ENCODE assay signal across 8 cellular contexts in genomic region chr15:74784426-74784825, GRCh38. TPM values are rescaled to one million over a fixed set of nuclear protein-coding genes. Genes with fewer than 3 reads are reported as not detected.
DNase-seq lines count a peak whose midpoint lies in the region; ATAC-seq and TF ChIP-seq lines count a peak whose summit lies in the region.

No MANE protein-coding gene starts in this region.

- peak overlapping the region; percentile 97 to 100 (median 100) for H3K4me2 ChIP-seq in BLaER1 treated with 17β-estradiol and CSF1 and Interleukin-3, amounts not matched to agents 10 nM and 100 nM

- peaks cover 54% of the 10 kb centered on the region for H3K36me3 Mint-ChIP-seq in activated T-helper 2 cell treated with anti-CD3 and anti-CD28 coated beads, Interferon-gamma antibody, Interleukin-2, Interleukin-4, amounts not matched to agents 10 μg/mL and 5 μg/mL and 100 μg/mL, durations not matched to agents 14 hours and 24 hours and 36 hours (ENCODE audit: low read depth)
- H3K36me3 Mint-ChIP-seq in naive thymus-derived CD4-positive, alpha-beta T cell = peaks cover 0 to 62% (median 4%) of the 10 kb centered on the region in 5 donors

- in situ Hi-C loops in GM13977 (cut with MboI; ENCODE audit: low pct_unique_long_range_greater_than_20kb, low sequenced_read_pairs, unreplicated experiment) = no loop called here

- peak overlapping the region; percentile 98 to 100 (median 99) for H3K9ac ChIP-seq in BLaER1 treated with 17β-estradiol and CSF1 and Interleukin-3, amounts not matched to agents 10 nM and 100 nM

- H3K27me3 Mint-ChIP-seq in activated T-helper 2 cell treated with anti-CD3 and anti-CD28 coated beads, Interferon-gamma antibody, Interleukin-2, Interleukin-4, amounts not matched to agents 10 μg/mL and 5 μg/mL and 100 μg/mL, durations not matched to agents 14 hours and 24 hours and 36 hours (ENCODE audit: low read depth) = no peaks in the 10 kb centered on the region
- no peaks in the 10 kb centered on the region for H3K27me3 Mint-ChIP-seq in naive thymus-derived CD4-positive, alpha-beta T cell

- no peaks in the 10 kb centered on the region for H3K9me3 Mint-ChIP-seq in activated T-helper 2 cell treated with anti-CD3 and anti-CD28 coated beads, Interferon-gamma antibody, Interleukin-2, Interleukin-4, amounts not matched to agents 10 μg/mL and 5 μg/mL and 100 μg/mL, durations not matched to agents 14 hours and 24 hours and 36 hours
- H3K9me3 Mint-ChIP-seq in naive thymus-derived CD4-positive, alpha-beta T cell = peaks cover 0 to 2% (median 0%) of the 10 kb centered on the region in 11 donors

- peak; percentile 16 for TF ChIP-seq CTCF in GM13977 (IDR thresholded peaks at IDR 0.05; ENCODE audit: extremely low read depth, insufficient read depth, missing control alignments)

- POLR2A ChIA-PET in naive thymus-derived CD4-positive, alpha-beta T cell (lab: Charles Lee) = interaction anchor here (0.8 to 28.9 kb wide), 6 partner anchors 5 to 173 kb away, joined by 3 to 1077 read pairs (median 6); partner anchors contain the start of genes CLK3, CSK, RPP25 and ULK3

- CTCF ChIA-PET in naive thymus-derived CD4-positive, alpha-beta T cell (lab: Charles Lee) = interaction anchor here (0.5 to 18.2 kb wide), 3 partner anchors 14 to 133 kb away, joined by 3 to 1110 read pairs (median 101); no protein-coding TSS in a partner anchor

- H3K4me3 Mint-ChIP-seq in activated T-helper 2 cell treated with anti-CD3 and anti-CD28 coated beads, Interferon-gamma antibody, Interleukin-2, Interleukin-4, amounts not matched to agents 10 μg/mL and 5 μg/mL and 100 μg/mL, durations not matched to agents 14 hours and 24 hours and 36 hours (ENCODE audit: low read depth) = peak overlapping the region; percentile 92
- H3K4me3 Mint-ChIP-seq in naive thymus-derived CD4-positive, alpha-beta T cell = peak overlapping the region; percentile 87 to 97 (median 93)

- peaks cover 69 to 91% (median 82%) of the 10 kb centered on the region in 10 experiments for H3K4me1 ChIP-seq in BLaER1 treated with 17β-estradiol and CSF1 and Interleukin-3, amounts not matched to agents 10 nM and 100 nM
- H3K4me1 ChIP-seq in naive thymus-derived CD4-positive, alpha-beta T cell (ENCODE audit: control insufficient read depth in 2 of 2, insufficient read depth in 2 of 2, low read length in 2 of 2) = peaks cover 51 to 61% of the 10 kb centered on the region in 2 donors

- intact Hi-C loops in activated T-helper 2 cell treated with anti-CD3 and anti-CD28 coated beads, Interferon-gamma antibody, Interleukin-2, Interleukin-4, amounts not matched to agents 10 μg/mL and 5 μg/mL and 100 μg/mL, durations not matched to agents 14 hours and 24 hours and 36 hours (cut with micrococcal nuclease) = loop anchor here (10.0 kb wide), 2 partner anchors 790 to 840 kb away; partner anchors contain the start of genes PML, SNUPN and STOML1
- intact Hi-C loops in naive thymus-derived CD4-positive, alpha-beta T cell (cut with micrococcal nuclease) = loop anchor here (2.0 to 10.0 kb wide), 7 partner anchors 170 to 860 kb away; partner anchors contain the start of genes ARID3B (in 1 of the 2), C15orf39 (in 1 of the 2), CLK3 (in 1 of the 2) and IMP3 (in 1 of the 2)

- peaks cover 25 to 69% (median 62%) of the 10 kb centered on the region in 11 experiments; a peak in 21 of 22 replicates for H4K20me1 ChIP-seq in BLaER1 treated with 17β-estradiol and CSF1 and Interleukin-3, amounts not matched to agents 10 nM and 100 nM

- peaks cover 59% of the 10 kb centered on the region for H3K4me1 Mint-ChIP-seq in activated T-helper 2 cell treated with anti-CD3 and anti-CD28 coated beads, Interferon-gamma antibody, Interleukin-2, Interleukin-4, amounts not matched to agents 10 μg/mL and 5 μg/mL and 100 μg/mL, durations not matched to agents 14 hours and 24 hours and 36 hours (ENCODE audit: low read depth)
- H3K4me1 Mint-ChIP-seq in naive thymus-derived CD4-positive, alpha-beta T cell = peaks cover 51 to 72% (median 66%) of the 10 kb centered on the region in 7 donors

- H3K36me3 ChIP-seq in BLaER1 treated with 17β-estradiol and CSF1 and Interleukin-3, amounts not matched to agents 10 nM and 100 nM = peaks cover 0 to 27% (median 10%) of the 10 kb centered on the region in 11 experiments; a peak in 13 of 22 replicates
- H3K36me3 ChIP-seq in naive thymus-derived CD4-positive, alpha-beta T cell (ENCODE audit: control insufficient read depth in 2 of 3, insufficient read depth in 3 of 3, low read length in 3 of 3) = peaks cover 0 to 9% (median 0%) of the 10 kb centered on the region in 3 experiments

- peak overlapping the region; percentile 98 to 100 (median 100) for H3K27ac ChIP-seq in BLaER1 treated with 17β-estradiol and CSF1 and Interleukin-3, amounts not matched to agents 10 nM and 100 nM
- H3K27ac ChIP-seq in naive thymus-derived CD4-positive, alpha-beta T cell (ENCODE audit: low read depth, low read length) = peak overlapping the region; percentile 92

- no peak for DNase-seq in GM13977 (ENCODE audit: low spot score)
- no peak for DNase-seq in activated T-helper 2 cell treated with anti-CD3 and anti-CD28 coated beads, Interferon-gamma antibody, Interleukin-2, Interleukin-4, amounts not matched to agents 10 μg/mL and 5 μg/mL and 100 μg/mL, durations not matched to agents 14 hours and 24 hours and 36 hours (ENCODE audit: low spot score)
- no peak for DNase-seq in naive thymus-derived CD4-positive, alpha-beta T cell
- no peak for DNase-seq in NCI-H1694 (lab: John Stamatoyannopoulos, UW)
- no peak for DNase-seq in HT-29 (ENCODE audit: low spot score)
- DNase-seq in Kasumi-1 (lab: John Stamatoyannopoulos, UW) = no peak

- H3K27me3 ChIP-seq in BLaER1 treated with 17β-estradiol and CSF1 and Interleukin-3, amounts not matched to agents 10 nM and 100 nM = no peaks in the 10 kb centered on the region
- no peaks in the 10 kb centered on the region for H3K27me3 ChIP-seq in naive thymus-derived CD4-positive, alpha-beta T cell (ENCODE audit: control insufficient read depth in 2 of 2, insufficient read depth in 2 of 2, low read length in 2 of 2)

- no peak for ATAC-seq in naive thymus-derived CD4-positive, alpha-beta T cell
- no peak for ATAC-seq in GM19463 (IDR thresholded peaks at IDR 0.05; ENCODE audit: unreplicated experiment)

- peak overlapping the region; percentile 76 to 92 (median 82) for H3K4me3 ChIP-seq in BLaER1 treated with 17β-estradiol and CSF1 and Interleukin-3, amounts not matched to agents 10 nM and 100 nM
- peak overlapping the region; percentile 85 for H3K4me3 ChIP-seq in naive thymus-derived CD4-positive, alpha-beta T cell (ENCODE audit: low read length)

- H3K27ac Mint-ChIP-seq in activated T-helper 2 cell treated with anti-CD3 and anti-CD28 coated beads, Interferon-gamma antibody, Interleukin-2, Interleukin-4, amounts not matched to agents 10 μg/mL and 5 μg/mL and 100 μg/mL, durations not matched to agents 14 hours and 24 hours and 36 hours = peak overlapping the region; percentile 94
- peak overlapping the region; percentile 95 to 99 (median 98) for H3K27ac Mint-ChIP-seq in naive thymus-derived CD4-positive, alpha-beta T cell

- H3K9me3 ChIP-seq in BLaER1 treated with 17β-estradiol and CSF1 and Interleukin-3, amounts not matched to agents 10 nM and 100 nM (replicated peaks in 1 of 11) = no peaks in the 10 kb centered on the region
- no peaks in the 10 kb centered on the region for H3K9me3 ChIP-seq in naive thymus-derived CD4-positive, alpha-beta T cell (ENCODE audit: control insufficient read depth in 2 of 3, low read length in 3 of 3)

RNA-seq across cellular contexts. Expression of gene CSK, which starts 2.5 kb away (rescaled TPM):
- total RNA-seq in activated T-helper 2 cell treated with anti-CD3 and anti-CD28 coated beads, Interferon-gamma antibody, Interleukin-2, Interleukin-4, amounts not matched to agents 10 μg/mL and 5 μg/mL and 100 μg/mL, durations not matched to agents 14 hours and 24 hours and 36 hours = 261 and 266 TPM in 2 replicates
- total RNA-seq in naive thymus-derived CD4-positive, alpha-beta T cell = 100 to 1,000 TPM; 163 to 421 (median 228) TPM
- polyA plus RNA-seq in naive thymus-derived CD4-positive, alpha-beta T cell = 100 to 1,000 TPM in 1 of 2 donors, 10 to 100 TPM in 1; 67.7 to 144 TPM
- total RNA-seq in HT-29 (2014; rRNA removed; shearing (Covaris generic)) = 54.7 and 60.2 TPM in 2 replicates

RNA-seq across cellular contexts. Expression of gene LMAN1L, which starts 28.2 kb away (rescaled TPM):
- total RNA-seq in activated T-helper 2 cell treated with anti-CD3 and anti-CD28 coated beads, Interferon-gamma antibody, Interleukin-2, Interleukin-4, amounts not matched to agents 10 μg/mL and 5 μg/mL and 100 μg/mL, durations not matched to agents 14 hours and 24 hours and 36 hours = 0.32 TPM in 1 of 2 replicates, not detected in the other
- total RNA-seq in naive thymus-derived CD4-positive, alpha-beta T cell = 1 to 10 TPM in 4 of 5 experiments, under 1 TPM in 1; 0.35 to 2.4 (median 1.3) TPM
- not detected for polyA plus RNA-seq in naive thymus-derived CD4-positive, alpha-beta T cell
- total RNA-seq in HT-29 (2014; rRNA removed; shearing (Covaris generic)) = not detected in 2 replicates

RNA-seq across cellular contexts. Expression of gene CYP1A2, which starts 35.8 kb away (rescaled TPM):
- total RNA-seq in activated T-helper 2 cell treated with anti-CD3 and anti-CD28 coated beads, Interferon-gamma antibody, Interleukin-2, Interleukin-4, amounts not matched to agents 10 μg/mL and 5 μg/mL and 100 μg/mL, durations not matched to agents 14 hours and 24 hours and 36 hours = not detected in 2 replicates
- not detected for total RNA-seq in naive thymus-derived CD4-positive, alpha-beta T cell
- polyA plus RNA-seq in naive thymus-derived CD4-positive, alpha-beta T cell = not detected
- not detected in 2 replicates for total RNA-seq in HT-29 (2014; rRNA removed; shearing (Covaris generic))

RNA-seq across cellular contexts. Expression of gene CPLX3, which starts 42.0 kb away (rescaled TPM):
- 0.16 TPM in 1 of 2 replicates, not detected in the other for total RNA-seq in activated T-helper 2 cell treated with anti-CD3 and anti-CD28 coated beads, Interferon-gamma antibody, Interleukin-2, Interleukin-4, amounts not matched to agents 10 μg/mL and 5 μg/mL and 100 μg/mL, durations not matched to agents 14 hours and 24 hours and 36 hours
- under 1 TPM in 2 of 5 experiments, not detected in 3; 0.27 to 0.60 TPM for total RNA-seq in naive thymus-derived CD4-positive, alpha-beta T cell
- not detected for polyA plus RNA-seq in naive thymus-derived CD4-positive, alpha-beta T cell
- total RNA-seq in HT-29 (2014; rRNA removed; shearing (Covaris generic)) = 0.13 and 0.25 TPM in 2 replicates

RNA-seq across cellular contexts. Expression of gene ULK3, which starts 58.5 kb away (rescaled TPM):
- total RNA-seq in activated T-helper 2 cell treated with anti-CD3 and anti-CD28 coated beads, Interferon-gamma antibody, Interleukin-2, Interleukin-4, amounts not matched to agents 10 μg/mL and 5 μg/mL and 100 μg/mL, durations not matched to agents 14 hours and 24 hours and 36 hours = 45.5 and 47.7 TPM in 2 replicates
- 100 to 1,000 TPM in 1 of 5 experiments, 10 to 100 TPM in 4; 53.2 to 106 (median 59.2) TPM for total RNA-seq in naive thymus-derived CD4-positive, alpha-beta T cell
- 10 to 100 TPM; 15.4 to 32.8 TPM for polyA plus RNA-seq in naive thymus-derived CD4-positive, alpha-beta T cell
- total RNA-seq in HT-29 (2014; rRNA removed; shearing (Covaris generic)) = 96.4 and 97.0 TPM in 2 replicates
